ENCODE assay signal across 1 cellular context in the genomic region with DNA sequence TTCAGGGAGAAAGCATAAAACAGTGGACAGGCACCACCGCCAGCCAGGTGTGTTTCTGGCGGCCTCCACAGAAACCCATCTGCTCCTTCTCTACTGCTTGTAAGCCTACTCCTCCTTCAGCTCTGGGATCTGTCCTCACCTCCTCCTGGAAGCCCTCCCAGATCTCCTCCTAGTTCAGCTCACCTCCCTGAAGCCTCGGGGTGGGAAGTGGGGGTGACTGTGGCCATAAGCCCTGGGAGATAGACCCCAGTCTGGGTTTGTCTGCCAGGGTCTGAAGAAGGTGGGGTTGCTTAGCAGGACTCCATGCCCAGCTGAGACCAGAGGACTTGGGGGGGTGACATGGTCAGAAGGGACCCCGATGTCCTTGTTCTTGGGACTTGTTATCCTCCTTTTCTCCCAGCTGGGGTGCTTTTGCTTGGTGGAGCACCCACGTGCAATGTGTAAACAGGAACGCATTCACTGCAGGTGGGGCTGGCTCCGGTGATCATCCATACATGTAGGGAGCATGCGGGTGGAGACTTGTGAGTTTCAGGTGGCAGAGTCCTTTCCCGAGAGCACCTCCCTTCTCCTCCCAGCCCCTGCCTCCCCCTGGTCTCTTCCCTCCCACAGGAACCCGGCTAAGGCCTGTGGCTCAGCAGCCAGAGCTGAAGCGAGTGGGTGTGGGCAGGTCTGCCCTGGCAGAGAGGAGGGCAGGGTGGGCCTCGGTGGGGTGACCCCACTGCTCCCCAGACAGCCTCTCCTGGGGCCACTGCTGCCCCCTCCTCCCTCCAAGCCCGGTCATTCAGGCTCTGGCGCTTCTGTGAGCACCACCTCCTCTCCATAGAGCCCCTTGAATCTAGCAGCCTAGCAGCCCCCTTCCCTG.
TF ChIP-seq lines count a peak whose summit lies in the region.

No MANE protein-coding gene starts in this region.

TF ChIP-seq in H1, 55 proteins besides CTCF, POLR2A, EP300 and RAD21:
- TF ChIP-seq BRCA1 (IDR thresholded peaks at IDR 0.05; ENCODE audit: low read depth, low read length): no peak
- no peak for TF ChIP-seq CTBP2 (IDR thresholded peaks at IDR 0.05; ENCODE audit: borderline replicate concordance, insufficient read depth, insufficient read length, low read length)
- no peak for TF ChIP-seq RBBP5 (IDR thresholded peaks at IDR 0.05; ENCODE audit: borderline replicate concordance, low read depth, low read length)
- TF ChIP-seq YY1 (IDR thresholded peaks at IDR 0.05; ENCODE audit: low read depth, low read length): no peak
- no peak for TF ChIP-seq TEAD4 (IDR thresholded peaks at IDR 0.05; ENCODE audit: low read depth, low read length)
- no peak for TF ChIP-seq PHF8 (conservative IDR thresholded peaks at IDR 0.05; ENCODE audit: low read depth, low read length)
- no peak for TF ChIP-seq NANOG (IDR thresholded peaks at IDR 0.05; ENCODE audit: insufficient read depth, low read depth, low read length, poor library complexity, severe bottlenecking)
